In the genomic region with DNA sequence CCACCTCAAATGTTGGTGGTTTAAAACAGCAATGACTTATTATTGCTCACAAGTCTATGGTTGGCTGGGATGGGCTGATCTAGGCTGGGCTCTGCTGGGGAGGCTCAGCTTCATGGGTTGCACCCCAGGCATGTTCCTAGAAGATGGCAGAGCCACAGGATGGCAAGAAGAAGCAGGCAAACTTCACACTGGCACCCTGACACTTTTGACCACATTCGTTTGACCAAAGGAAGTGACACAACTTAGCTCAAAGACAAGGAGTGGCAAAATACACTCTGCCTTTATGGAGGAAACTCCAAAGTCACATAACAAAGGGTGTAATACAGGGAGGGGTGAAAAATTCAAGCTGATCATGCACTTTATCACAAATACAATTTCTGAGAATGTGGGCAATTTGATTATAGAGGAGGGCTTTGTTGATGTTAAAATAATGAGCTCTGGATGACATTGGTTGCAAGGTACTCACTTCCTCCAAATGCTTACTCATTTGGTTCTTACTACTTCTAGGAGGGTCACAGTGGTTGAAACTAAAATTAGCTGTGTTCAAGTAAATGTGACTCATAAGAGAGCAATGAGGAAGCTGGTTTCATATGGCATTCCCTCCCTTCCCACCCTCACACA, we compare ENCODE assay signal across 9 cellular contexts.
DNase-seq lines count a peak whose midpoint lies in the region; ATAC-seq, FAIRE-seq and TF ChIP-seq lines count a peak whose summit lies in the region.
"Had no signal": no experiment of that assay in that cellular context is flagged by ENCODE, and none has a peak within 500 bp of the region (broad histone marks: within the 10 kb centered on the region; RNA-seq: fewer than 3 reads in every experiment).

No MANE protein-coding gene starts in this region.

- no peak overlapping the region for H2AFZ ChIP-seq in endothelial cell of umbilical vein (ENCODE audit: low read depth, low read length)

- no peaks in the 10 kb centered on the region for H3K79me2 ChIP-seq in endothelial cell of umbilical vein (ENCODE audit: control insufficient read depth, insufficient read depth, low read length)

- intact Hi-C loops in endothelial cell of umbilical vein (cut with micrococcal nuclease) = loop anchor here (5.0 kb wide), 2 partner anchors 249 to 1411 kb away; a partner anchor contains a TSS

- peak; percentile 96 for FAIRE-seq in endothelial cell of umbilical vein (lab: Jason Lieb, UNC)

- H3K27ac Mint-ChIP-seq in endothelial cell (ENCODE audit: unreplicated experiment) = no peak overlapping the region
- H3K27ac Mint-ChIP-seq: nephron had no signal

- no peaks in the 10 kb centered on the region for H3K27me3 ChIP-seq in endothelial cell of umbilical vein (ENCODE audit: control insufficient read depth in 2 of 2, insufficient read depth in 2 of 2, low read length in 2 of 2)

- TF ChIP-seq CTCF in AG04449 (IDR thresholded peaks at IDR 0.05; ENCODE audit: insufficient read depth, low read length, missing control alignments) (no peak), endothelial cell of umbilical vein (IDR thresholded peaks at IDR 0.05; ENCODE audit: extremely low read depth in 1 of 2, insufficient read depth in 1 of 2, low read depth in 1 of 2, low read length in 2 of 2) (no peak), endothelial cell (IDR thresholded peaks at IDR 0.05; ENCODE audit: unreplicated experiment) (no peak)

- no peaks in the 10 kb centered on the region for H3K9me1 ChIP-seq in endothelial cell of umbilical vein (replicated peaks; ENCODE audit: control insufficient read depth, extremely low read depth, insufficient read depth, low read length)

- BruUV-seq in endothelial cell of umbilical vein (replicated peaks; lab: Mats Ljungman, UMichigan) = no TSS peak

- H3K4me3 ChIP-seq in AG04449 (ENCODE audit: low read depth, low read length) = no peak overlapping the region
- no peak overlapping the region for H3K4me3 ChIP-seq in endothelial cell of umbilical vein (replicated peaks in 1 of 3; ENCODE audit: insufficient read depth in 1 of 3, low read depth in 1 of 3, low read length in 3 of 3)

- peak; percentile 51 for DNase-seq in AG04449 (ENCODE audit: low read depth, low spot score)
- peak; percentile 72 for DNase-seq in endothelial cell of umbilical vein (ENCODE audit: low read depth, low spot score)
- DNase-seq in stimulated activated CD4-positive, alpha-beta T cell treated with anti-CD3 and anti-CD28 coated beads, Interleukin-4, amount 100 ng/mL, for 1 hour = peak; percentile 2
- no peak for DNase-seq in endothelial cell (ENCODE audit: low spot score)
- no peak for DNase-seq in activated effector memory CD4-positive, alpha-beta T cell treated with anti-CD3 and anti-CD28 coated beads, Interleukin-2, amount 50 U/mL, for 16 hours

- H3K4me3 Mint-ChIP-seq in endothelial cell (ENCODE audit: unreplicated experiment) = no peak overlapping the region
- H3K4me3 Mint-ChIP-seq: nephron had no signal

- no peaks in the 10 kb centered on the region for H3K9me3 ChIP-seq in endothelial cell of umbilical vein (replicated peaks; ENCODE audit: control insufficient read depth, insufficient read depth, low read length)

- TF ChIP-seq POLR2A in endothelial cell of umbilical vein (IDR thresholded peaks at IDR 0.05; ENCODE audit: low read depth, low read length) = no peak

- ATAC-seq in GM18858 (IDR thresholded peaks at IDR 0.05; ENCODE audit: unreplicated experiment) (peak; percentile 99), HG03025 (IDR thresholded peaks at IDR 0.05; ENCODE audit: low FRiP score, unreplicated experiment) (peak; percentile 98)

- peaks cover 3% of the 10 kb centered on the region for H3K4me1 Mint-ChIP-seq in endothelial cell (ENCODE audit: unreplicated experiment)
- H3K4me1 Mint-ChIP-seq: nephron had no signal

- dilution Hi-C loops in endothelial cell of umbilical vein (cut with MboI; ENCODE audit: extremely low pct_ligation_motif_present, low sequenced_read_pairs) = no loop called here

- peak overlapping the region; percentile 12 for H3K4me2 ChIP-seq in endothelial cell of umbilical vein (ENCODE audit: insufficient read depth, low read length)

- peak overlapping the region; percentile 71 for H3K27ac ChIP-seq in endothelial cell of umbilical vein (ENCODE audit: insufficient read depth, low read depth, low read length)

- H3K9ac ChIP-seq in endothelial cell of umbilical vein (replicated peaks; ENCODE audit: extremely low read depth, insufficient read depth, low read length) = peak overlapping the region; percentile 24

- H3K36me3 Mint-ChIP-seq in endothelial cell (ENCODE audit: low read depth, unreplicated experiment) = peaks cover 3% of the 10 kb centered on the region

- CTCF ChIA-PET in AG04449 (lab: Yijun Ruan, JAX) (interaction anchor here (1.4 to 2.5 kb wide), 4 partner anchors 11 to 263 kb away, joined by 3 to 11 read pairs (median 8); no protein-coding TSS in a partner anchor), endothelial cell of umbilical vein (lab: Charles Lee) (interaction anchor here (0.7 to 2.5 kb wide), 7 partner anchors 11 to 263 kb away, joined by 3 to 24 read pairs (median 3); no protein-coding TSS in a partner anchor)

- no peaks in the 10 kb centered on the region for H3K27me3 Mint-ChIP-seq in endothelial cell (ENCODE audit: unreplicated experiment)

- H3K4me1 ChIP-seq in endothelial cell of umbilical vein (ENCODE audit: control insufficient read depth, extremely low read depth, insufficient read depth, low read length) = peaks cover 53% of the 10 kb centered on the region

- no peaks in the 10 kb centered on the region for H4K20me1 ChIP-seq in endothelial cell of umbilical vein (replicated peaks; ENCODE audit: control insufficient read depth, extremely low read depth, insufficient read depth, low read length)

- H3K36me3 ChIP-seq in endothelial cell of umbilical vein (ENCODE audit: control insufficient read depth in 2 of 2, extremely low read depth in 1 of 2, insufficient read depth in 2 of 2, low read length in 2 of 2) = no peaks in the 10 kb centered on the region

- H3K9me3 Mint-ChIP-seq in endothelial cell (ENCODE audit: unreplicated experiment) = no peaks in the 10 kb centered on the region
- H3K9me3 Mint-ChIP-seq: nephron had no signal

- POLR2A ChIA-PET in AG04449 (lab: Yijun Ruan, JAX) (interaction anchor here (1.2 kb wide), 1 partner anchor 54 kb away, joined by 3 read pairs; no protein-coding TSS in a partner anchor), endothelial cell of umbilical vein (lab: Charles Lee) (no interaction called here)

TF ChIP-seq in PFSK-1, 5 proteins besides CTCF, POLR2A, EP300 and RAD21:
- TF ChIP-seq SIN3A (IDR thresholded peaks at IDR 0.05; ENCODE audit: borderline replicate concordance, insufficient read depth, low read length) (0 out of 2 replicates have a peak, but pooled peaks have one; percentile 49), TAF1 (IDR thresholded peaks at IDR 0.05; ENCODE audit: borderline replicate concordance, insufficient read depth, low read length) (no peak)

TF ChIP-seq in endothelial cell of umbilical vein, 7 proteins besides CTCF, POLR2A, EP300 and RAD21:
- TF ChIP-seq POLR2AphosphoS5 (IDR thresholded peaks at IDR 0.05; ENCODE audit: insufficient read depth, low read depth, low read length) (peak; percentile 42), GATA2 (IDR thresholded peaks at IDR 0.05; ENCODE audit: insufficient read depth, insufficient read length, low read depth, low read length) (no peak), FOS (IDR thresholded peaks at IDR 0.05; ENCODE audit: borderline replicate concordance, insufficient read depth, low read length) (peak; percentile 75), JUN (IDR thresholded peaks at IDR 0.05; ENCODE audit: borderline replicate concordance, insufficient read depth, insufficient read length, low read depth) (peak; percentile 83), MYC (IDR thresholded peaks at IDR 0.05; ENCODE audit: low read depth, low read length) (no peak)
- TF ChIP-seq, protein P1, sequence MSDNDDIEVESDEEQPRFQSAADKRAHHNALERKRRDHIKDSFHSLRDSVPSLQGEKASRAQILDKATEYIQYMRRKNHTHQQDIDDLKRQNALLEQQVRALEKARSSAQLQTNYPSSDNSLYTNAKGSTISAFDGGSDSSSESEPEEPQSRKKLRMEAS (IDR thresholded peaks at IDR 0.05; ENCODE audit: insufficient read depth, insufficient read length) = no peak
TF ChIP-seq in endothelial cell of umbilical vein: peak in this region for 3.

Comparison
In these comparisons a context has a peak if more than half of its experiments do, and no peak if none do; other contexts are left out.
1. DNase-seq: peak in AG04449 (single experiment), endothelial cell of umbilical vein (single experiment) and stimulated activated CD4-positive, alpha-beta T cell treated with anti-CD3 and anti-CD28 coated beads, Interleukin-4, amount 100 ng/mL, for 1 hour (single experiment); none in endothelial cell (single experiment) and activated effector memory CD4-positive, alpha-beta T cell treated with anti-CD3 and anti-CD28 coated beads, Interleukin-2, amount 50 U/mL, for 16 hours (single experiment).